In the genomic region with DNA sequence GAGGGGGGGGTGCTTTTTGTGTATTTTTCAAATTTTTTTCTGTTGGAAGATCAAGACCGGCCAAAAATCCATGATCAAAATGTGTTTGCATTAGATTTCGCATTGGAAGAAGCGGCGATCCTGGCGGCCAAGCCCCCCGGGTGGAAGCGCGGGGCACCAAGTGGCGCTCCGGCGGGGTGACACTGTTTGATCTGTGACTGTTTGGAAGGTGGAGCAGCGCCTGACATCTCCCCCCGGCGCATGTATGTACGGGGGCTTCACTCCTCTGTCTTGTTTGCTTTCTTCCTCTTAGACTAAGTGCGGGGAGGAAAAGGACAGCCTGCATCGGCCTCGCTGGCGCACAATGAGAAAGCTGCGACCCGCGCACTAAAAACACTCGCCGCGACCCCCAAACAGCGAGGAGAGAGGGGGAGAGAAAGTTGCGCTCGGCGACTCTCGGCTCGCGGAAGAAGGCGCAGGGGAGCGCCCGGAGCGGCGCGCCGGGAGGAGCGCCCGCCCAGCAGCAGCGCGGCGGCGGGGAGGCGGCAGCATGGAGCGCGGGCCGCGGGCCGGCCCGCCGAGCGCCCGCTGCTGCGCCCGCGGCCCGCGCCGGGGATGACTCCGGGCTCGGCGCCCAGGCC, we compare ENCODE assay signal across 8 cellular contexts. TPM values are rescaled to one million over a fixed set of nuclear protein-coding genes. Genes with fewer than 3 reads are reported as not detected.
DNase-seq lines count a peak whose midpoint lies in the region; ATAC-seq and TF ChIP-seq lines count a peak whose summit lies in the region.

No MANE protein-coding gene starts in this region.

- H3K9ac ChIP-seq in SK-N-MC (ENCODE audit: insufficient read length) (peak overlapping the region; percentile 51), mucosa of stomach (ENCODE audit: low read length) (peak overlapping the region; percentile 85)

- H3K9me3 ChIP-seq in SK-N-MC (ENCODE audit: low read depth, low read length) (no peaks in the 10 kb centered on the region), mucosa of stomach (ENCODE audit: control insufficient read depth, low read length) (no peaks in the 10 kb centered on the region)

- ATAC-seq in GM19351 (IDR thresholded peaks at IDR 0.05; ENCODE audit: unreplicated experiment): peak; percentile 5
- ATAC-seq in GM18519 (IDR thresholded peaks at IDR 0.05; ENCODE audit: low FRiP score, unreplicated experiment): no peak
- no peak for ATAC-seq in GM21737 (IDR thresholded peaks at IDR 0.05; ENCODE audit: unreplicated experiment)

- no peaks in the 10 kb centered on the region for H3K27me3 ChIP-seq in mucosa of stomach (ENCODE audit: control insufficient read depth, insufficient read depth, low read length)

- H3K4me3 ChIP-seq in AG10803 (ENCODE audit: low read length): peak overlapping the region; percentile 93
- H3K4me3 ChIP-seq in SK-N-MC: peak overlapping the region; percentile 83
- peak overlapping the region; percentile 74 for H3K4me3 ChIP-seq in choroid plexus epithelial cell (ENCODE audit: low read depth, low read length)
- H3K4me3 ChIP-seq in mucosa of stomach (ENCODE audit: low read length): peak overlapping the region; percentile 68

- DNase-seq in AG10803 (ENCODE audit: low read depth) (no peak), SK-N-MC (ENCODE audit: low read depth, low spot score) (no peak), choroid plexus epithelial cell (ENCODE audit: low read depth) (peak; percentile 28), occipital lobe (lab: John Stamatoyannopoulos, UW) (no peak)

- no peak overlapping the region for H3K27ac ChIP-seq in SK-N-MC

- TF ChIP-seq CTCF in AG10803 (conservative IDR thresholded peaks at IDR 0.05; ENCODE audit: low read length) (no peak), choroid plexus epithelial cell (conservative IDR thresholded peaks at IDR 0.05; ENCODE audit: low read depth, low read length) (no peak)

- H3K4me1 ChIP-seq in mucosa of stomach (ENCODE audit: control insufficient read depth, insufficient read depth, low read length): peaks cover 34% of the 10 kb centered on the region

- H3K36me3 ChIP-seq in SK-N-MC (ENCODE audit: insufficient read depth, low read length) (no peaks in the 10 kb centered on the region), mucosa of stomach (ENCODE audit: control insufficient read depth, insufficient read depth, low read length) (no peaks in the 10 kb centered on the region)

RNA-seq across cellular contexts. Expression of a gene that starts 0.5 kb away (rescaled TPM):
- 4.1 TPM for total RNA-seq in occipital lobe

RNA-seq across cellular contexts. Expression of a gene that starts 2.2 kb away (rescaled TPM):
- 11.7 TPM for total RNA-seq in occipital lobe
